13 cellular contexts compared by ENCODE assay signal in the genomic region with DNA sequence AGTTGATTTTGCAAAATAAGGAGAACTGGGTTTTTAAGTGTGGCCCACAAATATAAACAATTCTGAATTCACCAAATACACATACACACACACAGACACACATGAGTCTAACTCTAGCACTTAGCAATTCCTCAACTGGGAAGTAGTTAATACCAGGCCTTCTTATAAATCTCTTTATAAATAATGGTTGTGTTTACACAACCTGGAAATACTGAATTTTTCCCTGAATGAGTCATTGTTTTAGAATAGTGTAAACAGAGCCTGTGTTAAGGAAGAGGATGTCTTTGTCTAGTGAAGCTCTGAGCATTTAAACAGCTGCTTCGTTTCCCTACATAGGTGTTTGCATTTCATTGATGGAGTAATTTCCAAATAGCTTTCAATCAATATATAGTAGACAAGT.
A peak's percentile ranks its signal among the peaks of the same experiment; 100 is the strongest.
DNase-seq lines count a peak whose midpoint lies in the region; FAIRE-seq and TF ChIP-seq lines count a peak whose summit lies in the region.
"Had no signal": no experiment of that assay in that cellular context is flagged by ENCODE, and none has a peak within 500 bp of the region (broad histone marks: within the 10 kb centered on the region; RNA-seq: fewer than 3 reads in every experiment).

No MANE protein-coding gene starts in this region.

- intact Hi-C loops in vagina (cut with DNase I), result no loop called here
- intact Hi-C loops in tibial artery (cut with DNase I; ENCODE audit: low total_unique reads), result no loop called here

- no peak for TF ChIP-seq CTCF in AG09309 (IDR thresholded peaks at IDR 0.05; ENCODE audit: control insufficient read depth, insufficient read depth, low read depth, low read length, missing control alignments)
- TF ChIP-seq CTCF in foreskin fibroblast (IDR thresholded peaks at IDR 0.05; ENCODE audit: low read depth, low read length), result no peak
- no peak for TF ChIP-seq CTCF in smooth muscle cell (IDR thresholded peaks at IDR 0.05; ENCODE audit: borderline replicate concordance, insufficient read depth, poor library complexity, severe bottlenecking)
- no peak for TF ChIP-seq CTCF in vagina (IDR thresholded peaks at IDR 0.05)
- TF ChIP-seq CTCF in tibial artery (IDR thresholded peaks at IDR 0.05), result no peak

- H4K20me1 ChIP-seq in smooth muscle cell (ENCODE audit: low read depth), result no peaks in the 10 kb centered on the region

- no peak overlapping the region for H3K9ac ChIP-seq in smooth muscle cell (ENCODE audit: low read depth)

- DNase-seq in AG09309 (ENCODE audit: low read depth) (peak; percentile 18), HTR-8/SVneo (ENCODE audit: insufficient read length, low spot score) (peak; percentile 22), RPMI7951 (ENCODE audit: low read depth) (peak; percentile 15), foreskin fibroblast (peak; percentile 44 to 70), smooth muscle cell (lab: John Stamatoyannopoulos, UW; ENCODE audit: unreplicated experiment) (no peak), vagina (ENCODE audit: extremely low spot score in 2 of 2) (no peak), tibial artery (no peak)
- no peak for DNase-seq in effector CD8-positive, alpha-beta T cell (lab: John Stamatoyannopoulos, UW)
- DNase-seq: activated CD4-positive, CD25-positive, alpha-beta regulatory T cell treated with anti-CD3 and anti-CD28 coated beads, Interleukin-2, amount 50 U/mL, for 72 hours; CD4-positive, alpha-beta memory T cell; H9; OCI-M1; stimulated activated CD4-positive, alpha-beta T cell treated with anti-CD3 and anti-CD28 coated beads, Interleukin-4, amount 100 ng/mL, for 4 hours had no signal

- no peak for FAIRE-seq in HTR-8/SVneo (lab: Jason Lieb, UNC)

- H3K4me3 ChIP-seq in AG09309 (ENCODE audit: control insufficient read depth, low read depth, low read length) (no peak overlapping the region), foreskin fibroblast (ENCODE audit: low read depth in 1 of 2, low read length in 2 of 2) (no peak overlapping the region), smooth muscle cell (no peak overlapping the region), vagina (no peak overlapping the region), tibial artery (no peak overlapping the region)

- no peak overlapping the region for H2AFZ ChIP-seq in smooth muscle cell (ENCODE audit: low read depth)

- H3K36me3 ChIP-seq in smooth muscle cell (ENCODE audit: low read depth) (no peaks in the 10 kb centered on the region), vagina (no peaks in the 10 kb centered on the region), tibial artery (no peaks in the 10 kb centered on the region)

- H3K27me3 ChIP-seq in smooth muscle cell (ENCODE audit: low read depth) (no peaks in the 10 kb centered on the region), vagina (no peaks in the 10 kb centered on the region), tibial artery (no peaks in the 10 kb centered on the region)

- H3K27ac ChIP-seq in smooth muscle cell (ENCODE audit: low read depth), result no peak overlapping the region
- H3K27ac ChIP-seq in vagina, result no peak overlapping the region
- H3K27ac ChIP-seq in tibial artery, result no peak overlapping the region

- TF ChIP-seq POLR2A in vagina (IDR thresholded peaks at IDR 0.05), result no peak

- H3K79me2 ChIP-seq in smooth muscle cell (ENCODE audit: low read depth), result no peaks in the 10 kb centered on the region

- no peak overlapping the region for H3K4me2 ChIP-seq in smooth muscle cell

- no peaks in the 10 kb centered on the region for H3K9me3 ChIP-seq in smooth muscle cell (replicated peaks; ENCODE audit: low read depth)
- no peaks in the 10 kb centered on the region for H3K9me3 ChIP-seq in vagina
- H3K9me3 ChIP-seq in tibial artery, result no peaks in the 10 kb centered on the region

- WGBS in smooth muscle cell (ENCODE audit: low lambda C conversion rate), result 38% methylated on average over 1 of the region's 1 CpG

- no peaks in the 10 kb centered on the region for H3F3A ChIP-seq in smooth muscle cell (ENCODE audit: low read depth)

- peaks cover 4% of the 10 kb centered on the region for H3K4me1 ChIP-seq in smooth muscle cell (ENCODE audit: low read depth)
- peaks cover 26% of the 10 kb centered on the region for H3K4me1 ChIP-seq in vagina
- H3K4me1 ChIP-seq in tibial artery, result peaks cover 0 to 8% (median 0%) of the 10 kb centered on the region in 4 donors

Comparison
In these comparisons a context has a peak if more than half of its experiments do, and no peak if none do; other contexts are left out.
1. DNase-seq: peak in AG09309 (single experiment), HTR-8/SVneo (single experiment), RPMI7951 (single experiment) and foreskin fibroblast (2 of 2); none in smooth muscle cell (single experiment), effector CD8-positive, alpha-beta T cell (single experiment), vagina (0 of 2) and tibial artery (0 of 2).